In genomic region chr4:4946416-4946815, GRCh38 we compare ENCODE assay signal across 36 cellular contexts.
"Had no signal": no experiment of that assay in that cellular context is flagged by ENCODE, and none has a peak within 500 bp of the region (broad histone marks: within the 10 kb centered on the region; RNA-seq: fewer than 3 reads in every experiment).

No MANE protein-coding gene starts in this region.

- DNase-seq: activated B cell treated with CpG ODN at 0.5 μM for 24 hours; activated CD4-positive, alpha-beta memory T cell treated with anti-CD3 and anti-CD28 coated beads, Interleukin-2, amount 10 ng/mL, durations not matched to agents 7 days and 5 days; activated CD4-positive, alpha-beta T cell treated with anti-CD3 and anti-CD28 coated beads for 4 hours; activated CD4-positive, alpha-beta T cell treated with anti-CD3 and anti-CD28 coated beads, Interleukin-2, amount 50 U/mL, for 1 hour; activated CD4-positive, CD25-positive, alpha-beta regulatory T cell treated with anti-CD3 and anti-CD28 coated beads, Interleukin-2, amount 50 U/mL, for 72 hours; activated CD8-positive, alpha-beta memory T cell treated with anti-CD3 and anti-CD28 coated beads for 24 hours; activated CD8-positive, alpha-beta memory T cell treated with anti-CD3 and anti-CD28 coated beads, Interleukin-2, amount 10 ng/mL, durations not matched to agents 7 days and 5 days; activated CD8-positive, alpha-beta memory T cell treated with anti-CD3 and anti-CD28 coated beads, Interleukin-2, amount 50 U/mL, for 48 hours; activated effector memory CD4-positive, alpha-beta T cell treated with Interleukin-2 at 50 U/mL for 16 hours; activated naive CD4-positive, alpha-beta T cell treated with anti-CD3 and anti-CD28 coated beads, Interleukin-2, amount 10 ng/mL, durations not matched to agents 7 days and 5 days; activated naive CD8-positive, alpha-beta T cell treated with anti-CD3 and anti-CD28 coated beads, Interleukin-2, amount 50 U/mL, for 24 hours; activated T-cell treated with anti-CD3 and anti-CD28 coated beads, Interleukin-2, amount 50 U/mL, for 48 hours; anterior cingulate cortex; caudate nucleus; Kasumi-1; KG1; MG63; NCI-H1048; NCI-H1436 treated with DMSO at 0.1 percent for 48 hours; NCI-H1694 treated with DMSO at 0.1 percent for 48 hours; NCI-H2029; NCI-H510A; NCI-H526; NCI-H748 treated with DMSO at 0.1 percent for 48 hours; NK-92 treated with Interleukin-12 subunit alpha and Interleukin-12 subunit beta, amount 100 ng/mL, for 24 hours; PC-3; Peyer's patch; RPMI8226; SIG-M5; T-cell; T-helper 2 cell; T-helper 9 cell had no signal

- ATAC-seq: activated CD8-positive, alpha-beta memory T cell treated with anti-CD3 and anti-CD28 coated beads, Interleukin-2, amount 10 ng/mL, durations not matched to agents 7 days and 5 days; activated naive CD8-positive, alpha-beta T cell treated with anti-CD3 and anti-CD28 coated beads, Interleukin-2, amount 50 U/mL, for 24 hours; PC-3; SK-N-SH treated with all-trans-retinoic acid at 6 μM for 48 hours; T-cell had no signal

- H3K4me3 ChIP-seq: MG63, Peyer's patch had no signal

- H3K4me3 Mint-ChIP-seq: activated B cell treated with CpG ODN at 0.5 μM for 24 hours; activated CD4-positive, alpha-beta memory T cell treated with anti-CD3 and anti-CD28 coated beads, Interleukin-2, amount 10 ng/mL, durations not matched to agents 7 days and 5 days; activated CD8-positive, alpha-beta memory T cell treated with anti-CD3 and anti-CD28 coated beads, Interleukin-2, amount 10 ng/mL, durations not matched to agents 7 days and 5 days; activated naive CD4-positive, alpha-beta T cell treated with anti-CD3 and anti-CD28 coated beads, Interleukin-2, amount 10 ng/mL, durations not matched to agents 7 days and 5 days; activated naive CD8-positive, alpha-beta T cell; activated naive CD8-positive, alpha-beta T cell treated with anti-CD3 and anti-CD28 coated beads, Interleukin-2, amount 50 U/mL, for 24 hours; brain; T-cell had no signal

- H3K27ac ChIP-seq: Peyer's patch, VCaP had no signal

- H3K4me1 ChIP-seq: Peyer's patch had no signal

- H3K36me3 ChIP-seq: MG63, Peyer's patch had no signal

- H3K27me3 ChIP-seq: MG63, Peyer's patch had no signal

- H3K9me3 Mint-ChIP-seq: activated B cell treated with CpG ODN at 0.5 μM for 24 hours; activated naive CD4-positive, alpha-beta T cell treated with anti-CD3 and anti-CD28 coated beads, Interleukin-2, amount 10 ng/mL, durations not matched to agents 7 days and 5 days; T-cell had no signal

- H3K36me3 Mint-ChIP-seq: activated CD8-positive, alpha-beta memory T cell treated with anti-CD3 and anti-CD28 coated beads, Interleukin-2, amount 10 ng/mL, durations not matched to agents 7 days and 5 days; activated naive CD4-positive, alpha-beta T cell treated with anti-CD3 and anti-CD28 coated beads, Interleukin-2, amount 10 ng/mL, durations not matched to agents 7 days and 5 days; brain; T-cell had no signal

- H3K27ac Mint-ChIP-seq: activated CD4-positive, alpha-beta memory T cell treated with anti-CD3 and anti-CD28 coated beads, Interleukin-2, amount 10 ng/mL, durations not matched to agents 7 days and 5 days; activated CD8-positive, alpha-beta memory T cell treated with anti-CD3 and anti-CD28 coated beads, Interleukin-2, amount 10 ng/mL, durations not matched to agents 7 days and 5 days; activated naive CD4-positive, alpha-beta T cell treated with anti-CD3 and anti-CD28 coated beads, Interleukin-2, amount 10 ng/mL, durations not matched to agents 7 days and 5 days; activated naive CD8-positive, alpha-beta T cell; activated naive CD8-positive, alpha-beta T cell treated with anti-CD3 and anti-CD28 coated beads, Interleukin-2, amount 50 U/mL, for 24 hours; brain; T-cell had no signal

- H3K27me3 Mint-ChIP-seq: activated B cell treated with CpG ODN at 0.5 μM for 24 hours; activated CD4-positive, alpha-beta memory T cell treated with anti-CD3 and anti-CD28 coated beads, Interleukin-2, amount 10 ng/mL, durations not matched to agents 7 days and 5 days; activated CD8-positive, alpha-beta memory T cell treated with anti-CD3 and anti-CD28 coated beads, Interleukin-2, amount 10 ng/mL, durations not matched to agents 7 days and 5 days; activated naive CD4-positive, alpha-beta T cell treated with anti-CD3 and anti-CD28 coated beads, Interleukin-2, amount 10 ng/mL, durations not matched to agents 7 days and 5 days; activated naive CD8-positive, alpha-beta T cell; activated naive CD8-positive, alpha-beta T cell treated with anti-CD3 and anti-CD28 coated beads, Interleukin-2, amount 50 U/mL, for 24 hours; T-cell had no signal

- H3K4me1 Mint-ChIP-seq: brain had no signal

- H3K9me3 ChIP-seq: MG63 had no signal
